1 cellular context compared by ENCODE assay signal in genomic region chr7:6589829-6590644, GRCh38.
TF ChIP-seq lines count a peak whose summit lies in the region.

Gene INTS15, plus strand, starts transcription at chr7:6590021. Its CDS starts 263 bp downstream, at chr7:6590284.

TF ChIP-seq in HepG2, 621 proteins besides CTCF, POLR2A, EP300 and RAD21 (continued from another document and continues in another):
- TF ChIP-seq PRDM15 (CRISPR knock-in tag; IDR thresholded peaks at IDR 0.05) (no peak), ZNF121 (CRISPR knock-in tag; IDR thresholded peaks at IDR 0.05) (no peak), MAZ (IDR thresholded peaks at IDR 0.05; ENCODE audit: borderline replicate concordance, low read depth, low read length) (peak; percentile 62; the same call in 1 of the 2 replicates), MAZ (CRISPR knock-in tag; IDR thresholded peaks at IDR 0.05; ENCODE audit: low read depth) (peak; percentile 88), ZFP62 (CRISPR knock-in tag; IDR thresholded peaks at IDR 0.05) (no peak), ZNF160 (CRISPR knock-in tag; IDR thresholded peaks at IDR 0.05) (peak; percentile 62; the same call in 1 of the 2 replicates), ZSCAN21 (CRISPR knock-in tag; IDR thresholded peaks at IDR 0.05; ENCODE audit: borderline replicate concordance) (no peak), NCOR1 (IDR thresholded peaks at IDR 0.05; ENCODE audit: borderline replicate concordance, low read length) (no peak), TIGD3 (CRISPR knock-in tag; IDR thresholded peaks at IDR 0.05; ENCODE audit: borderline replicate concordance) (no peak), SOX5 (CRISPR knock-in tag; IDR thresholded peaks at IDR 0.05; ENCODE audit: borderline replicate concordance) (no peak), FOXP4 (CRISPR knock-in tag; IDR thresholded peaks at IDR 0.05) (no peak), TAF15 (IDR thresholded peaks at IDR 0.05; ENCODE audit: low read depth, low read length, poor library complexity, severe bottlenecking) (peak; percentile 25), MLXIP (CRISPR knock-in tag; IDR thresholded peaks at IDR 0.05; ENCODE audit: borderline replicate concordance) (no peak), FOXC1 (CRISPR knock-in tag; IDR thresholded peaks at IDR 0.05; ENCODE audit: borderline replicate concordance) (no peak), DRAP1 (CRISPR knock-in tag; IDR thresholded peaks at IDR 0.05) (no peak), HES4 (CRISPR knock-in tag; IDR thresholded peaks at IDR 0.05; ENCODE audit: borderline replicate concordance) (0 out of 2 replicates have a peak, but pooled peaks have one; percentile 43), ZMYM2 (CRISPR knock-in tag; IDR thresholded peaks at IDR 0.05) (no peak), SATB2 (CRISPR knock-in tag; IDR thresholded peaks at IDR 0.05) (0 out of 2 replicates have a peak, but pooled peaks have one; percentile 32), ARNT2 (CRISPR knock-in tag; IDR thresholded peaks at IDR 0.05; ENCODE audit: low read depth) (no peak; the same call in 1 of the 2 replicates), CSRNP2 (CRISPR knock-in tag; conservative IDR thresholded peaks at IDR 0.05; ENCODE audit: low read depth) (no peak), ZBTB20 (CRISPR knock-in tag; IDR thresholded peaks at IDR 0.05; ENCODE audit: borderline replicate concordance, low read depth) (no peak; the same call in 1 of the 2 replicates), TBP (CRISPR knock-in tag; IDR thresholded peaks at IDR 0.05) (no peak), ETS1 (CRISPR knock-in tag; IDR thresholded peaks at IDR 0.05) (no peak), ZNF30 (CRISPR knock-in tag; IDR thresholded peaks at IDR 0.05) (no peak), BORCS8-MEF2B (CRISPR knock-in tag; IDR thresholded peaks at IDR 0.05) (no peak; the same call in none of the 2 replicates), NFYC (CRISPR knock-in tag; IDR thresholded peaks at IDR 0.05) (no peak), ZFP91 (CRISPR knock-in tag; IDR thresholded peaks at IDR 0.05; ENCODE audit: borderline replicate concordance) (peak; percentile 14; the same call in 1 of the 2 replicates), ZNF496 (CRISPR knock-in tag; IDR thresholded peaks at IDR 0.05; ENCODE audit: insufficient replicate concordance) (no peak), HMG20A (CRISPR knock-in tag; IDR thresholded peaks at IDR 0.05; ENCODE audit: borderline replicate concordance) (no peak), ZNF382 (CRISPR knock-in tag; IDR thresholded peaks at IDR 0.05; ENCODE audit: borderline replicate concordance) (no peak), SRSF9 (IDR thresholded peaks at IDR 0.05; ENCODE audit: borderline replicate concordance, insufficient read depth, low read depth, low read length, poor library complexity, severe bottlenecking) (no peak), ZFP1 (CRISPR knock-in tag; IDR thresholded peaks at IDR 0.05) (no peak), KAT7 (CRISPR knock-in tag; IDR thresholded peaks at IDR 0.05; ENCODE audit: borderline replicate concordance) (peak; percentile 55; the same call in 1 of the 2 replicates), ZNF761 (CRISPR knock-in tag; conservative IDR thresholded peaks at IDR 0.05) (no peak), ZNF292 (CRISPR knock-in tag; IDR thresholded peaks at IDR 0.05; ENCODE audit: borderline replicate concordance, low read depth) (no peak), IKZF1 (IDR thresholded peaks at IDR 0.05) (no peak), ZNF414 (CRISPR knock-in tag; IDR thresholded peaks at IDR 0.05) (no peak), ADNP (CRISPR knock-in tag; IDR thresholded peaks at IDR 0.05) (no peak), ZNF33A (CRISPR knock-in tag; IDR thresholded peaks at IDR 0.05; ENCODE audit: borderline replicate concordance) (no peak), ZNF562 (CRISPR knock-in tag; IDR thresholded peaks at IDR 0.05; ENCODE audit: borderline replicate concordance) (no peak), TSC22D2 (CRISPR knock-in tag; IDR thresholded peaks at IDR 0.05; ENCODE audit: borderline replicate concordance) (peak; percentile 16; the same call in 1 of the 2 replicates), RNF2 (conservative IDR thresholded peaks at IDR 0.05; ENCODE audit: low read depth) (peak; percentile 16; the same call in 1 of the 2 replicates), ZNF639 (CRISPR knock-in tag; conservative IDR thresholded peaks at IDR 0.05) (no peak; the same call in 1 of the 2 replicates), CERS6 (CRISPR knock-in tag; IDR thresholded peaks at IDR 0.05) (no peak)
